8 cellular contexts compared by ENCODE assay signal in the genomic region with DNA sequence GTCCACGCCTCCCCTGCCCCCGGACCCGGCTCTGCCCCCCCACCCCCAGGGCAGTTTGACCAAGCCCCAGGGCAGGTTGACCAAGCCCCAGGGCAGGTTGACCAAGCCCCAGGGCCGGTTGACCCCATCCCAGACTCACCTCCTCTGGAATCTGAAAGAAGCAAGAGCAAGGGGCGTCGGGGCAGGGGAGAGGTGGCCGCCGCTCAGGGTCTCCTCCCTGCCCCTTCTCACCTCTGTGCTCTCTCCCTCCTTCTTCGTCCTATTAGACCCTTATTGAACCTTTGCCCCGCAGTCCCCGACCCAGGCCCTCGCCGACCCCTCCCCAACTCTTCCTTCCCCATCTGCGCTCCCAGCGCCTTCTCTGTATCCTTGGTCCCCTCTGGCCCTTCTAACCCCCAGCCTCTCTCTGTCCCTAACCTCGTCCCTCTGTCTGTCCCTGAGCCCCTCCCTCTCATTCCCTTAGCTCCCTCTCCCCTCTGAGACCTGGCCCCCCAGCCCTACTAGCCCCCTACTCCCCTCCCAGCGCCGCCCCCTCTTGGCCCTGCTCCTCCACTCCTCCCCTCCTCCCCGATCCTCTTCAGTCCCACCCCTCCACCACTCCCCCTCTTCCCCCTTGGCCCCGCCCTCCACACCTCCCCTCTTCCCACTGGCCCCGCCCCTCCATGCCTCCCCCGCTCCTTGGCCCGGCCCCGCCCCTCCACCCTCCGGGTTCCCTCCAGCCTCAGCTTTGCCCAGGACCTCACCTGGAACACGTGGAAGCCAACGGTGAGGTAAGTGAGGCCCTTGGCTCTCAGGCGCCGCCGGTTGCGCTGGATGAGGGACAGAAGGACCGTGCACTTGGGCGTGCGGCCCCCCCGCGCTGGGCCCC. TPM values are rescaled to one million over a fixed set of nuclear protein-coding genes. Genes with fewer than 3 reads are reported as not detected.
DNase-seq lines count a peak whose midpoint lies in the region; ATAC-seq and TF ChIP-seq lines count a peak whose summit lies in the region.

No MANE protein-coding gene starts in this region.

- peak overlapping the region; percentile 55 for H3K23ac ChIP-seq in neuronal stem cell (ENCODE audit: low read depth, low read length, poor library complexity)

- peak overlapping the region; percentile 84 for H2AFZ ChIP-seq in neuronal stem cell (ENCODE audit: low read length)

- TF ChIP-seq CTCF in Calu3 (IDR thresholded peaks at IDR 0.05; ENCODE audit: unreplicated experiment), result no peak
- no peak for TF ChIP-seq CTCF in epithelial cell of esophagus (IDR thresholded peaks at IDR 0.05; ENCODE audit: insufficient read depth, low read depth, low read length, missing control alignments)
- no peak for TF ChIP-seq CTCF in upper lobe of right lung (IDR thresholded peaks at IDR 0.05)

- intact Hi-C loops in Calu3 (cut with micrococcal nuclease; ENCODE audit: unreplicated experiment), result no loop called here
- intact Hi-C loops in upper lobe of right lung (cut with DNase I), result no loop called here

- DNase-seq in Calu3 (peak; percentile 80), epithelial cell of esophagus (ENCODE audit: low read depth) (peak; percentile 89), neuronal stem cell (ENCODE audit: low spot score) (no peak), upper lobe of right lung (peak; percentile 91)
- peak; percentile 17 for DNase-seq in Jurkat, Clone E6-1 (ENCODE audit: low read depth, low spot score)
- DNase-seq in activated CD4-positive, alpha-beta T cell treated with anti-CD3 and anti-CD28 coated beads, Interleukin-2, amount 50 U/mL, for 4 hours, result peak; percentile 66 to 74

- H3K9ac ChIP-seq in neuronal stem cell (ENCODE audit: low read depth, low read length, poor library complexity), result no peak overlapping the region

- no peak overlapping the region for H3K4me3 ChIP-seq in Jurkat, Clone E6-1 (ENCODE audit: low read length)
- H3K4me3 ChIP-seq in epithelial cell of esophagus (ENCODE audit: low read length) (peak overlapping the region; percentile 1), neuronal stem cell (ENCODE audit: low read length in 2 of 2) (peak overlapping the region in 1 of 2 donors; percentile 69), upper lobe of right lung (peak overlapping the region; percentile 42)

- CTCF ChIA-PET in Calu3 (lab: Charles Lee), result interaction anchor here (0.7 kb wide), 1 partner anchor 22 kb away, joined by 3 read pairs; no protein-coding TSS in a partner anchor

- H3K27me3 Mint-ChIP-seq in Calu3 (ENCODE audit: unreplicated experiment), result no peaks in the 10 kb centered on the region

- peak overlapping the region; percentile 72 for H3K27ac Mint-ChIP-seq in Calu3 (ENCODE audit: unreplicated experiment)

- H3K4ac ChIP-seq in neuronal stem cell (ENCODE audit: low read length), result peak overlapping the region; percentile 66

- no peaks in the 10 kb centered on the region for H3K79me1 ChIP-seq in neuronal stem cell (ENCODE audit: low read depth, low read length)

- ATAC-seq in upper lobe of right lung (peak; percentile 74), GM21619 (IDR thresholded peaks at IDR 0.05; ENCODE audit: unreplicated experiment) (no peak), HG02938 (IDR thresholded peaks at IDR 0.05; ENCODE audit: unreplicated experiment) (no peak)

- H2BK12ac ChIP-seq in neuronal stem cell (ENCODE audit: low read length), result no peak overlapping the region

- peak overlapping the region; percentile 94 for H3K18ac ChIP-seq in neuronal stem cell (ENCODE audit: low read length)

- peak overlapping the region; percentile 47 for H3K4me3 Mint-ChIP-seq in Calu3 (ENCODE audit: low read depth, unreplicated experiment)

- H3K14ac ChIP-seq in neuronal stem cell (ENCODE audit: low read length), result no peak overlapping the region

- H3K36me3 ChIP-seq in neuronal stem cell (replicated peaks in 1 of 2; ENCODE audit: control insufficient read depth in 2 of 2, insufficient read depth in 2 of 2, low read length in 2 of 2) (peaks cover 4 to 5% of the 10 kb centered on the region in 2 donors), upper lobe of right lung (no peaks in the 10 kb centered on the region)

- H3K4me1 ChIP-seq in neuronal stem cell (ENCODE audit: control insufficient read depth in 2 of 2, insufficient read depth in 1 of 2, low read depth in 1 of 2, low read length in 2 of 2) (peaks cover 0 to 8% of the 10 kb centered on the region in 2 donors), upper lobe of right lung (peaks cover 33% of the 10 kb centered on the region)

- H3K4me2 ChIP-seq in neuronal stem cell (ENCODE audit: insufficient read depth, low read length, poor library complexity, severe bottlenecking), result peak overlapping the region; percentile 80

- H3K4me1 Mint-ChIP-seq in Calu3 (ENCODE audit: low read depth, unreplicated experiment), result peaks cover 24% of the 10 kb centered on the region

- H4K8ac ChIP-seq in neuronal stem cell (ENCODE audit: low read depth, low read length), result no peak overlapping the region

- WGBS in neuronal stem cell (ENCODE audit: extremely low coverage in 2 of 2, insufficient read length in 2 of 2, insufficient replicate concordance in 1 of 2), 2 donors, result no CpG with 5 or more reads among the region's 36 CpGs

- H2BK5ac ChIP-seq in neuronal stem cell (ENCODE audit: low read length), result no peak overlapping the region

- BruUV-seq in Calu3 (replicated peaks; lab: Mats Ljungman, UMichigan), result no TSS peak

- peaks cover 78% of the 10 kb centered on the region for H3K36me3 Mint-ChIP-seq in Calu3 (ENCODE audit: insufficient read depth, unreplicated experiment)

- no peaks in the 10 kb centered on the region for H3K9me3 ChIP-seq in neuronal stem cell (replicated peaks in 1 of 2; ENCODE audit: control insufficient read depth in 2 of 2, insufficient read depth in 1 of 2, low read depth in 1 of 2, low read length in 2 of 2)
- H3K9me3 ChIP-seq in upper lobe of right lung, result no peaks in the 10 kb centered on the region

- no peak overlapping the region for H4K91ac ChIP-seq in neuronal stem cell (ENCODE audit: low read depth, low read length, poor library complexity)

- H3K27ac ChIP-seq in neuronal stem cell (replicated peaks; ENCODE audit: low read length) (no peak overlapping the region), upper lobe of right lung (no peak overlapping the region)

- H3K27me3 ChIP-seq in neuronal stem cell (ENCODE audit: control insufficient read depth in 3 of 3, insufficient read depth in 3 of 3, low read depth in 1 of 3, low read length in 3 of 3), result peaks cover 0 to 18% (median 8%) of the 10 kb centered on the region in 3 experiments
- no peaks in the 10 kb centered on the region for H3K27me3 ChIP-seq in upper lobe of right lung

- H2AK5ac ChIP-seq in neuronal stem cell (ENCODE audit: low read depth, low read length), result peak overlapping the region; percentile 81

- peak overlapping the region; percentile 99 for H2BK15ac ChIP-seq in neuronal stem cell (ENCODE audit: low read length)

- no peaks in the 10 kb centered on the region for H3K9me3 Mint-ChIP-seq in Calu3 (ENCODE audit: low read depth, unreplicated experiment)

- H2BK120ac ChIP-seq in neuronal stem cell (ENCODE audit: low read depth, low read length), result peak overlapping the region; percentile 98

RNA-seq across cellular contexts. Expression of a gene that starts 7.6 kb away (rescaled TPM):
- total RNA-seq in Calu3 (2022) (14.5 and 14.7 TPM in 2 replicates), upper lobe of right lung (14.4 TPM)
- 1.8 TPM for polyA plus RNA-seq in Jurkat, Clone E6-1 (2012; ENCODE audit: insufficient read depth, insufficient read length)
- 5.6 TPM for polyA plus RNA-seq in neuronal stem cell (2013, experiment 1 of 2)
- polyA plus RNA-seq in neuronal stem cell (2013, experiment 2 of 2), result 5.2 TPM

RNA-seq across cellular contexts. Expression of a gene that starts 36.7 kb away (rescaled TPM):
- total RNA-seq in Calu3 (2022) (not detected in 2 replicates), upper lobe of right lung (not detected)
- not detected for polyA plus RNA-seq in Jurkat, Clone E6-1 (2012; ENCODE audit: insufficient read depth, insufficient read length)
- polyA plus RNA-seq in neuronal stem cell (2013, experiment 1 of 2), result 0.18 TPM
- polyA plus RNA-seq in neuronal stem cell (2013, experiment 2 of 2), result not detected

RNA-seq across cellular contexts. Expression of a gene that starts 52.4 kb away (rescaled TPM):
- 3.2 and 4.8 TPM in 2 replicates for total RNA-seq in Calu3 (2022)
- not detected for polyA plus RNA-seq in Jurkat, Clone E6-1 (2012; ENCODE audit: insufficient read depth, insufficient read length)
- polyA plus RNA-seq in neuronal stem cell (2013, experiment 1 of 2), result not detected
- polyA plus RNA-seq in neuronal stem cell (2013, experiment 2 of 2), result not detected
- total RNA-seq in upper lobe of right lung, result 3.2 TPM
